8 cellular contexts compared by ENCODE assay signal in genomic region chr1:218339267-218339831, GRCh38. TPM values are rescaled to one million over a fixed set of nuclear protein-coding genes. Genes with fewer than 3 reads are reported as not detected.
A peak's percentile ranks its signal among the peaks of the same experiment; 100 is the strongest.
DNase-seq lines count a peak whose midpoint lies in the region; ATAC-seq, FAIRE-seq and TF ChIP-seq lines count a peak whose summit lies in the region.

No MANE protein-coding gene starts in this region.

- no peaks in the 10 kb centered on the region for H3K9me3 ChIP-seq in tibial nerve

- H3K27me3 ChIP-seq in ACC112 (ENCODE audit: insufficient read depth, low read length), result no peaks in the 10 kb centered on the region
- H3K27me3 ChIP-seq in tibial nerve, result no peaks in the 10 kb centered on the region

- TF ChIP-seq CTCF in GM13976 (IDR thresholded peaks at IDR 0.05; ENCODE audit: borderline replicate concordance, control extremely low read depth, extremely low read depth, insufficient read depth, missing control alignments) (peak; percentile 42), fibroblast of the aortic adventitia (IDR thresholded peaks at IDR 0.05; ENCODE audit: insufficient read depth, low read length) (peak; percentile 73), tibial nerve (IDR thresholded peaks at IDR 0.05) (peak; percentile 64 to 72 (median 67))

- DNase-seq in GM13976 (ENCODE audit: low spot score) (no peak), RCC 7860 (ENCODE audit: low spot score) (peak; percentile 44), fibroblast of the aortic adventitia (ENCODE audit: low read depth) (peak; percentile 74), tibial nerve (ENCODE audit: low spot score in 2 of 2) (peak in 1 of 2 donors; percentile 24), UCSD-AML1 (lab: John Stamatoyannopoulos, UW; ENCODE audit: unreplicated experiment) (no peak)
- DNase-seq in activated CD8-positive, alpha-beta memory T cell treated with anti-CD3 and anti-CD28 coated beads for 24 hours, result no peak

- peak; percentile 93 for FAIRE-seq in RCC 7860 (lab: Jason Lieb, UNC)

- in situ Hi-C loops in GM13976 (cut with MboI; ENCODE audit: low sequenced_read_pairs, unreplicated experiment), result loop anchor here (10.0 to 25.0 kb wide), 3 partner anchors 1048 to 1475 kb away; no protein-coding TSS in a partner anchor

- peak; percentile 79 for ATAC-seq in HG03159 (IDR thresholded peaks at IDR 0.05; ENCODE audit: unreplicated experiment)

- H3K4me3 ChIP-seq in ACC112 (ENCODE audit: low read depth, low read length) (no peak overlapping the region), fibroblast of the aortic adventitia (ENCODE audit: low read depth, low read length) (no peak overlapping the region), tibial nerve (no peak overlapping the region)

- H3K79me2 ChIP-seq in ACC112 (ENCODE audit: control insufficient read depth, insufficient read depth, low read length, unreplicated experiment), result no peaks in the 10 kb centered on the region

- peaks cover 5% of the 10 kb centered on the region for H3K4me1 ChIP-seq in ACC112 (ENCODE audit: control insufficient read depth, insufficient read depth, low read length, unreplicated experiment)
- peaks cover 0 to 4% (median 0%) of the 10 kb centered on the region in 4 donors for H3K4me1 ChIP-seq in tibial nerve

- 0 to 4% methylated on average over 1 of the region's 1 CpG for WGBS in tibial nerve, 2 donors

- H3K27ac ChIP-seq in ACC112 (ENCODE audit: low read depth, low read length) (no peak overlapping the region), tibial nerve (no peak overlapping the region)

- TF ChIP-seq POLR2A in tibial nerve (IDR thresholded peaks at IDR 0.05), result no peak

- H2AFZ ChIP-seq in ACC112 (ENCODE audit: low read length, unreplicated experiment), result peak overlapping the region; percentile 25

- H3K36me3 ChIP-seq in ACC112 (ENCODE audit: insufficient read depth, low read length), result no peaks in the 10 kb centered on the region
- no peaks in the 10 kb centered on the region for H3K36me3 ChIP-seq in tibial nerve

- no peak for TF ChIP-seq EP300 in tibial nerve (IDR thresholded peaks at IDR 0.05)

RNA-seq across cellular contexts. Expression of gene TGFB2, which starts 5.8 kb away (rescaled TPM):
- total RNA-seq in fibroblast of the aortic adventitia (ENCODE audit: low replicate concordance) (0.82 and 13.5 TPM in 2 replicates), tibial nerve (10 to 100 TPM in 1 of 4 donors, 1 to 10 TPM in 3; 7.3 to 13.5 (median 8.3) TPM)

RNA-seq across cellular contexts. Expression of gene RRP15, which starts 54.3 kb away (rescaled TPM):
- 10.0 and 20.4 TPM in 2 replicates for total RNA-seq in fibroblast of the aortic adventitia (ENCODE audit: low replicate concordance)
- 1 to 10 TPM; 6.3 to 9.6 (median 7.8) TPM for total RNA-seq in tibial nerve

Comparison
In these comparisons a context has a peak if more than half of its experiments do, and no peak if none do; other contexts are left out.
1. DNase-seq: peak in RCC 7860 (single experiment) and fibroblast of the aortic adventitia (single experiment); none in GM13976 (single experiment), activated CD8-positive, alpha-beta memory T cell treated with anti-CD3 and anti-CD28 coated beads for 24 hours (single experiment) and UCSD-AML1 (single experiment).
2. Peak in every context shown above with its lines, with median percentiles within 50 percentile points of each other: CTCF ChIP-seq.